Comparison of ENCODE assay signal across 15 cellular contexts in genomic region chr10:3260066-3260834, GRCh38.
DNase-seq lines count a peak whose midpoint lies in the region; ATAC-seq, FAIRE-seq and TF ChIP-seq lines count a peak whose summit lies in the region.
"Had no signal": no experiment of that assay in that cellular context is flagged by ENCODE, and none has a peak within 500 bp of the region (broad histone marks: within the 10 kb centered on the region; RNA-seq: fewer than 3 reads in every experiment).

No MANE protein-coding gene starts in this region.

- intact Hi-C loops in K562 (cut with micrococcal nuclease) = no loop called here
- intact Hi-C loops in sigmoid colon (cut with DNase I) = no loop called here
- intact Hi-C loops in Calu3 (cut with micrococcal nuclease; ENCODE audit: unreplicated experiment) = no loop called here
- intact Hi-C loops in activated T-helper 2 cell treated with anti-CD3 and anti-CD28 coated beads, Interferon-gamma antibody, Interleukin-2, Interleukin-4, amounts not matched to agents 10 μg/mL and 5 μg/mL and 100 μg/mL, durations not matched to agents 14 hours and 24 hours and 36 hours (cut with micrococcal nuclease) = no loop called here

- no peaks in the 10 kb centered on the region for H3K36me3 Mint-ChIP-seq in Calu3 (ENCODE audit: insufficient read depth, unreplicated experiment)
- no peaks in the 10 kb centered on the region for H3K36me3 Mint-ChIP-seq in activated T-helper 2 cell treated with anti-CD3 and anti-CD28 coated beads, Interferon-gamma antibody, Interleukin-2, Interleukin-4, amounts not matched to agents 10 μg/mL and 5 μg/mL and 100 μg/mL, durations not matched to agents 14 hours and 24 hours and 36 hours (ENCODE audit: low read depth)
- H3K36me3 Mint-ChIP-seq: CD8-positive, alpha-beta memory T cell had no signal

- no peak for FAIRE-seq in K562 (lab: Jason Lieb, UNC)
- FAIRE-seq: HepG2, HTR-8/SVneo had no signal

- no peaks in the 10 kb centered on the region; a peak in 1 of 5 replicates for H3K4me1 ChIP-seq in K562 (replicated peaks in 1 of 2; ENCODE audit: control insufficient read depth in 2 of 2, insufficient read depth in 2 of 2, low read length in 2 of 2)
- H3K4me1 ChIP-seq in sigmoid colon = peaks cover 0 to 21% (median 16%) of the 10 kb centered on the region in 4 donors
- H3K4me1 ChIP-seq: Caco-2, HAP-1 had no signal

- H3K4me2 ChIP-seq in K562 (ENCODE audit: insufficient read depth, low read length) = no peak overlapping the region

- no peaks in the 10 kb centered on the region for H3K9me1 ChIP-seq in K562 (ENCODE audit: control insufficient read depth, insufficient read depth, low read length)

- no peak overlapping the region for H3K4me3 ChIP-seq in H7 (ENCODE audit: insufficient read depth, low read depth, low read length)
- no peak overlapping the region for H3K4me3 ChIP-seq in K562
- no peak overlapping the region for H3K4me3 ChIP-seq in sigmoid colon
- H3K4me3 ChIP-seq: GM23248, HAP-1 had no signal

- WGBS in K562 (ENCODE audit: insufficient coverage, low coverage, missing lambda C conversion rate) = 3% methylated on average over 18 of the region's 18 CpGs
- 90 to 94% methylated on average over 18 of the region's 18 CpGs for WGBS in sigmoid colon, 2 donors

- no peak for TF ChIP-seq RAD21 in K562 (CRISPR knock-in tag; conservative IDR thresholded peaks at IDR 0.05 in 1 of 2, IDR thresholded peaks at IDR 0.05 in 1 of 2)

- peaks cover 22% of the 10 kb centered on the region for H3K27me3 Mint-ChIP-seq in Calu3 (ENCODE audit: unreplicated experiment)
- peaks cover 27% of the 10 kb centered on the region for H3K27me3 Mint-ChIP-seq in activated T-helper 2 cell treated with anti-CD3 and anti-CD28 coated beads, Interferon-gamma antibody, Interleukin-2, Interleukin-4, amounts not matched to agents 10 μg/mL and 5 μg/mL and 100 μg/mL, durations not matched to agents 14 hours and 24 hours and 36 hours (ENCODE audit: low read depth)

- H3K27ac ChIP-seq in K562 (ENCODE audit: extremely low read depth, low read depth, low read length) (no peak overlapping the region), sigmoid colon (peak overlapping the region in 1 of 4 donors; percentile 20)
- H3K27ac ChIP-seq: GM23248 had no signal

- H3K27ac Mint-ChIP-seq in Calu3 (ENCODE audit: unreplicated experiment) = no peak overlapping the region
- H3K27ac Mint-ChIP-seq in activated T-helper 2 cell treated with anti-CD3 and anti-CD28 coated beads, Interferon-gamma antibody, Interleukin-2, Interleukin-4, amounts not matched to agents 10 μg/mL and 5 μg/mL and 100 μg/mL, durations not matched to agents 14 hours and 24 hours and 36 hours = no peak overlapping the region
- H3K27ac Mint-ChIP-seq: CD8-positive, alpha-beta memory T cell; HFFc6 had no signal

- no peak for TF ChIP-seq EP300 in K562 (IDR thresholded peaks at IDR 0.05; ENCODE audit: low read length)
- no peak for TF ChIP-seq EP300 in sigmoid colon (IDR thresholded peaks at IDR 0.05)

- in situ Hi-C loops in K562 (cut with MboI) = no loop called here

- BruUV-seq in K562 (replicated peaks; lab: Mats Ljungman, UMichigan) = no TSS peak
- BruUV-seq in Calu3 (replicated peaks; lab: Mats Ljungman, UMichigan) = no TSS peak

- H3K9me3 Mint-ChIP-seq in Calu3 (ENCODE audit: low read depth, unreplicated experiment) = no peaks in the 10 kb centered on the region
- no peaks in the 10 kb centered on the region for H3K9me3 Mint-ChIP-seq in activated T-helper 2 cell treated with anti-CD3 and anti-CD28 coated beads, Interferon-gamma antibody, Interleukin-2, Interleukin-4, amounts not matched to agents 10 μg/mL and 5 μg/mL and 100 μg/mL, durations not matched to agents 14 hours and 24 hours and 36 hours
- H3K9me3 Mint-ChIP-seq: CD8-positive, alpha-beta memory T cell; HFFc6 had no signal

- TF ChIP-seq CTCF in K562 (IDR thresholded peaks at IDR 0.05 in 2 of 3, conservative IDR thresholded peaks at IDR 0.05 in 1 of 3; ENCODE audit: insufficient read depth in 2 of 3, low read depth in 1 of 3, low read length in 3 of 3) (no peak), sigmoid colon (IDR thresholded peaks at IDR 0.05) (no peak), Calu3 (IDR thresholded peaks at IDR 0.05; ENCODE audit: unreplicated experiment) (no peak)

- peak; percentile 70 for ATAC-seq in K562
- ATAC-seq: HepG2 had no signal

- H3K36me3 ChIP-seq in H7 (replicated peaks; ENCODE audit: control insufficient read depth, insufficient read depth, low read length) (no peaks in the 10 kb centered on the region), K562 (ENCODE audit: control insufficient read depth, insufficient read depth, low read length) (no peaks in the 10 kb centered on the region), sigmoid colon (no peaks in the 10 kb centered on the region)
- H3K36me3 ChIP-seq: HAP-1 had no signal

- no peaks in the 10 kb centered on the region for H4K20me1 ChIP-seq in K562 (replicated peaks; ENCODE audit: control insufficient read depth, insufficient read depth, low read length)

- TF ChIP-seq POLR2A in K562 (conservative IDR thresholded peaks at IDR 0.05) (no peak), sigmoid colon (IDR thresholded peaks at IDR 0.05) (no peak)

- POLR2A ChIA-PET in K562 (lab: Yijun Ruan, JAX) = no interaction called here

- H3K9ac ChIP-seq in K562 (ENCODE audit: insufficient read depth in 1 of 2, low read depth in 2 of 2, low read length in 2 of 2) = no peak overlapping the region
- H3K9ac ChIP-seq: GM23248 had no signal

- H2AFZ ChIP-seq in K562 (ENCODE audit: low read depth, low read length) = no peak overlapping the region
- H2AFZ ChIP-seq: GM23248 had no signal

- peaks cover 15% of the 10 kb centered on the region for H3K4me1 Mint-ChIP-seq in Calu3 (ENCODE audit: low read depth, unreplicated experiment)
- H3K4me1 Mint-ChIP-seq in activated T-helper 2 cell treated with anti-CD3 and anti-CD28 coated beads, Interferon-gamma antibody, Interleukin-2, Interleukin-4, amounts not matched to agents 10 μg/mL and 5 μg/mL and 100 μg/mL, durations not matched to agents 14 hours and 24 hours and 36 hours (ENCODE audit: low read depth) = no peaks in the 10 kb centered on the region

- DNase-seq in H7 (peak; percentile 59), K562 (ENCODE audit: extremely low read depth in 1 of 4, low spot score in 3 of 4) (peak in 2 of 4 experiments; percentile 10 to 22), left kidney (ENCODE audit: low read depth, low spot score) (peak; percentile 43), sigmoid colon (peak; percentile 53), Calu3 (no peak), NCI-H446 (lab: John Stamatoyannopoulos, UW) (no peak)
- no peak for DNase-seq in activated T-helper 2 cell treated with anti-CD3 and anti-CD28 coated beads, Interferon-gamma antibody, Interleukin-2, Interleukin-4, amounts not matched to agents 10 μg/mL and 5 μg/mL and 100 μg/mL, durations not matched to agents 14 hours and 24 hours and 36 hours (ENCODE audit: low spot score)
- DNase-seq: Caco-2; CD8-positive, alpha-beta memory T cell; DMS53; GM23248; HFFc6 had no signal

- no peaks in the 10 kb centered on the region for H3K9me3 ChIP-seq in K562 (replicated peaks; ENCODE audit: control insufficient read depth, insufficient read depth, low read depth, low read length)
- no peaks in the 10 kb centered on the region for H3K9me3 ChIP-seq in sigmoid colon
- H3K9me3 ChIP-seq: Caco-2, HAP-1 had no signal

- no peaks in the 10 kb centered on the region for H3K79me2 ChIP-seq in K562 (ENCODE audit: control insufficient read depth, insufficient read depth, low read length)

- H3K4me3 Mint-ChIP-seq in Calu3 (ENCODE audit: low read depth, unreplicated experiment) = no peak overlapping the region
- H3K4me3 Mint-ChIP-seq in activated T-helper 2 cell treated with anti-CD3 and anti-CD28 coated beads, Interferon-gamma antibody, Interleukin-2, Interleukin-4, amounts not matched to agents 10 μg/mL and 5 μg/mL and 100 μg/mL, durations not matched to agents 14 hours and 24 hours and 36 hours (ENCODE audit: low read depth) = no peak overlapping the region
- H3K4me3 Mint-ChIP-seq: CD8-positive, alpha-beta memory T cell; HFFc6 had no signal

- H3K27me3 ChIP-seq in H7 (ENCODE audit: control insufficient read depth, insufficient read depth, low read length) (no peaks in the 10 kb centered on the region), K562 (ENCODE audit: control insufficient read depth in 2 of 2, insufficient read depth in 2 of 2, low read length in 2 of 2) (peaks cover 40 to 71% of the 10 kb centered on the region in 2 experiments), sigmoid colon (no peaks in the 10 kb centered on the region)

- CTCF ChIA-PET in K562 (lab: Yijun Ruan, JAX; ENCODE audit: low intra/inter-chr PET ratio) = no interaction called here
- CTCF ChIA-PET in Calu3 (lab: Charles Lee) = no interaction called here

TF ChIP-seq in K562, 482 proteins besides CTCF, POLR2A, EP300 and RAD21:
- TF ChIP-seq PTRF (tag; IDR thresholded peaks at IDR 0.05) = no peak
- no peak for TF ChIP-seq POLR2B (IDR thresholded peaks at IDR 0.05; ENCODE audit: low read depth, partially characterized antibody)
- 0 out of 2 replicates have a peak, but pooled peaks have one; percentile 26 for TF ChIP-seq EZH2 (IDR thresholded peaks at IDR 0.05; ENCODE audit: borderline replicate concordance, low read depth, low read length)
- TF ChIP-seq LCOR (CRISPR knock-in tag; IDR thresholded peaks at IDR 0.05) = no peak
- TF ChIP-seq EGR1 (conservative IDR thresholded peaks at IDR 0.05) = peak; percentile 30; the same call in 1 of the 2 replicates
- no peak for TF ChIP-seq ZC3H8 (IDR thresholded peaks at IDR 0.05)

Comparison
In these comparisons a context has a peak if more than half of its experiments do, and no peak if none do; other contexts are left out.
1. DNase-seq: peak in H7 (single experiment), left kidney (single experiment) and sigmoid colon (single experiment); none in Calu3 (single experiment), activated T-helper 2 cell treated with anti-CD3 and anti-CD28 coated beads, Interferon-gamma antibody, Interleukin-2, Interleukin-4, amounts not matched to agents 10 μg/mL and 5 μg/mL and 100 μg/mL, durations not matched to agents 14 hours and 24 hours and 36 hours (single experiment) and NCI-H446 (0 of 2).